ENCODE assay signal across 25 cellular contexts in the genomic region with DNA sequence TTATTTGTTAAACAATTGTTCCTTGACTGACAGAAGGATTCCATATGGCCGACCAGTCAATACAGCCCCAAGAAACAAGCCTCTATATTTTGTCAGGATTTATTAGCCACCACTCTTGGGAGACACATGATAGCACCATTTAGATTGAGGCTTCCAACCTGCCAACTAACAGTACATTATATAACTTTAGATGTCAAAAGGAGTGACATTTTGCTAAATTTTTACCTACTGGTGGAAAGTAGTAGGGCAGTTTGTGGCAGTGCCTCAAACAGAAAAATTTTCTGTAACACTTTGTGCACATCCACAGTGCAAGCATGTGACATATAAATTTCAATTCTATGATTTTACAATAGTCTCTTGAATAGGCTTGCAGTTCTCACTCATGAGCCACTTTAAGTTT.
DNase-seq lines count a peak whose midpoint lies in the region; ATAC-seq and TF ChIP-seq lines count a peak whose summit lies in the region.
"Had no signal": no experiment of that assay in that cellular context is flagged by ENCODE, and none has a peak within 500 bp of the region (broad histone marks: within the 10 kb centered on the region; RNA-seq: fewer than 3 reads in every experiment).

No MANE protein-coding gene starts in this region.

- TF ChIP-seq CTCF in PC-9 (conservative IDR thresholded peaks at IDR 0.05) (no peak), endothelial cell (IDR thresholded peaks at IDR 0.05; ENCODE audit: unreplicated experiment) (peak; percentile 59), mesothelial cell of epicardium (IDR thresholded peaks at IDR 0.05; ENCODE audit: unreplicated experiment) (peak; percentile 56)

- H3K36me3 Mint-ChIP-seq in endothelial cell (ENCODE audit: low read depth, unreplicated experiment): no peaks in the 10 kb centered on the region
- no peaks in the 10 kb centered on the region for H3K36me3 Mint-ChIP-seq in mesothelial cell of epicardium
- H3K36me3 Mint-ChIP-seq: CD14-positive monocyte; CD4-positive, alpha-beta memory T cell; CD4-positive, CD25-positive, alpha-beta regulatory T cell; CD8-positive, alpha-beta memory T cell had no signal

- CTCF ChIA-PET in PC-9 (lab: Charles Lee): no interaction called here

- H3K27ac Mint-ChIP-seq in endothelial cell (ENCODE audit: unreplicated experiment) (no peak overlapping the region), mesothelial cell of epicardium (no peak overlapping the region)
- H3K27ac Mint-ChIP-seq: CD4-positive, alpha-beta memory T cell; CD4-positive, CD25-positive, alpha-beta regulatory T cell; CD8-positive, alpha-beta memory T cell had no signal

- H3K27me3 Mint-ChIP-seq in endothelial cell (ENCODE audit: unreplicated experiment): peaks cover 4% of the 10 kb centered on the region
- H3K27me3 Mint-ChIP-seq in mesothelial cell of epicardium (ENCODE audit: low read depth): peaks cover 4% of the 10 kb centered on the region
- H3K27me3 Mint-ChIP-seq: CD4-positive, CD25-positive, alpha-beta regulatory T cell had no signal

- H3K9me2 ChIP-seq in PC-9 (ENCODE audit: insufficient read depth): no peaks in the 10 kb centered on the region

- H3K4me1 ChIP-seq in PC-9 (replicated peaks; ENCODE audit: insufficient read depth): no peaks in the 10 kb centered on the region
- H3K4me1 ChIP-seq: BE2C, BLaER1 had no signal

- no peak overlapping the region for H3K4me2 ChIP-seq in PC-9
- H3K4me2 ChIP-seq: BLaER1 had no signal

- H3K9me3 Mint-ChIP-seq in endothelial cell (ENCODE audit: unreplicated experiment) (no peaks in the 10 kb centered on the region), mesothelial cell of epicardium (peaks cover 24% of the 10 kb centered on the region)

- intact Hi-C loops in PC-9 (cut with micrococcal nuclease; ENCODE audit: unreplicated experiment): no loop called here

- H3K9me3 ChIP-seq in PC-9 (ENCODE audit: insufficient read depth, low read depth): no peaks in the 10 kb centered on the region
- H3K9me3 ChIP-seq: BE2C had no signal

- H3K4me3 ChIP-seq in PC-9: no peak overlapping the region
- H3K4me3 ChIP-seq: BLaER1, GM12878 had no signal

- DNase-seq in PC-9: no peak
- DNase-seq in endothelial cell (ENCODE audit: low spot score): no peak
- no peak for DNase-seq in mesothelial cell of epicardium (ENCODE audit: low spot score in 2 of 2, unreplicated experiment in 2 of 2)
- no peak for DNase-seq in T-helper 9 cell
- DNase-seq: 8988T; ACHN; BE2C; C1 segment of cervical spinal cord; CD4-positive, alpha-beta memory T cell; CD4-positive, CD25-positive, alpha-beta regulatory T cell; CD8-positive, alpha-beta memory T cell; COR-L47; DMS 273 treated with DMSO at 0.1 percent for 48 hours; DMS153; DMS53; DMS79; DND-41; EL; GDM1 had no signal

- H3K79me2 ChIP-seq in PC-9 (ENCODE audit: low read depth): no peaks in the 10 kb centered on the region

- no peaks in the 10 kb centered on the region for H4K20me1 ChIP-seq in PC-9 (ENCODE audit: insufficient read depth)
- H4K20me1 ChIP-seq: BLaER1 had no signal

- no peak overlapping the region for H3K27ac ChIP-seq in PC-9
- H3K27ac ChIP-seq: BLaER1 had no signal

- no peaks in the 10 kb centered on the region for H3F3A ChIP-seq in PC-9 (ENCODE audit: insufficient read depth, low read depth)

- H3K27me3 ChIP-seq in PC-9 (ENCODE audit: insufficient read depth, low read depth): no peaks in the 10 kb centered on the region
- H3K27me3 ChIP-seq: BE2C, BLaER1 had no signal

- POLR2A ChIA-PET in PC-9 (lab: Charles Lee; ENCODE audit: unreplicated experiment): no interaction called here

- no peaks in the 10 kb centered on the region for H3K4me1 Mint-ChIP-seq in endothelial cell (ENCODE audit: unreplicated experiment)
- H3K4me1 Mint-ChIP-seq in mesothelial cell of epicardium: no peaks in the 10 kb centered on the region
- H3K4me1 Mint-ChIP-seq: CD14-positive monocyte; CD4-positive, alpha-beta memory T cell; CD4-positive, CD25-positive, alpha-beta regulatory T cell; CD8-positive, alpha-beta memory T cell had no signal

- no peak for ATAC-seq in HG03196 (IDR thresholded peaks at IDR 0.05; ENCODE audit: unreplicated experiment)
- ATAC-seq in HG02678 (IDR thresholded peaks at IDR 0.05; ENCODE audit: unreplicated experiment): no peak
- no peak for ATAC-seq in GM19455 (IDR thresholded peaks at IDR 0.05; ENCODE audit: unreplicated experiment)
- ATAC-seq: GM12878 had no signal

- 0 out of 2 replicates have a peak overlapping the region, but pooled peaks have one; percentile 20 for H2AFZ ChIP-seq in PC-9

- no TSS peak for BruUV-seq in PC-9 (replicated peaks; lab: Mats Ljungman, UMichigan)

- H3K4me3 Mint-ChIP-seq in endothelial cell (ENCODE audit: unreplicated experiment) (no peak overlapping the region), mesothelial cell of epicardium (no peak overlapping the region)
- H3K4me3 Mint-ChIP-seq: CD14-positive monocyte; CD4-positive, alpha-beta memory T cell; CD4-positive, CD25-positive, alpha-beta regulatory T cell; CD8-positive, alpha-beta memory T cell had no signal

- no peaks in the 10 kb centered on the region for H3K36me3 ChIP-seq in PC-9 (ENCODE audit: low read depth)
- H3K36me3 ChIP-seq: BE2C, BLaER1 had no signal
